Comparison of ENCODE assay signal across 17 cellular contexts in genomic region chr10:58696736-58697135, GRCh38.
DNase-seq lines count a peak whose midpoint lies in the region; FAIRE-seq and TF ChIP-seq lines count a peak whose summit lies in the region.
"Had no signal": no experiment of that assay in that cellular context is flagged by ENCODE, and none has a peak within 500 bp of the region (broad histone marks: within the 10 kb centered on the region; RNA-seq: fewer than 3 reads in every experiment).

No MANE protein-coding gene starts in this region.

- FAIRE-seq in H54 (lab: Jason Lieb, UNC): peak; percentile 55
- FAIRE-seq: D721Med had no signal

- TF ChIP-seq CTCF in astrocyte of the cerebellum (IDR thresholded peaks at IDR 0.05; ENCODE audit: low read depth, low read length, missing control alignments): no peak
- TF ChIP-seq CTCF in fibroblast of the aortic adventitia (IDR thresholded peaks at IDR 0.05; ENCODE audit: insufficient read depth, low read length): no peak

- DNase-seq in H54 (ENCODE audit: insufficient read length, low spot score): no peak
- DNase-seq in astrocyte of the cerebellum (ENCODE audit: low read depth): peak; percentile 77
- peak; percentile 53 for DNase-seq in fibroblast of the aortic adventitia (ENCODE audit: low read depth)
- peak; percentile 28 for DNase-seq in smooth muscle cell of the brain vasculature (ENCODE audit: low read depth, low spot score)
- no peak for DNase-seq in NK-92 treated with Interleukin-12 subunit alpha and Interleukin-12 subunit beta, amount 100 ng/mL, for 24 hours (lab: John Stamatoyannopoulos, UW)
- no peak for DNase-seq in NCI-H146 treated with DMSO at 0.1 percent for 48 hours (lab: John Stamatoyannopoulos, UW; ENCODE audit: unreplicated experiment)
- no peak for DNase-seq in ureter (ENCODE audit: low spot score)
- DNase-seq: BE2C; CD8-positive, alpha-beta T cell; DND-41; Karpas-422; NCI-H1436 treated with DMSO at 0.1 percent for 48 hours; NCI-H2081 treated with DMSO at 0.1 percent for 48 hours; NCI-H226; NCI-H526 treated with DMSO at 0.1 percent for 48 hours had no signal

- TF ChIP-seq POLR2A in H54 (IDR thresholded peaks at IDR 0.05; ENCODE audit: low read depth, low read length): no peak

- in situ Hi-C loops in astrocyte of the cerebellum (cut with HindIII; ENCODE audit: low sequenced_read_pairs): no loop called here

- H3K4me3 ChIP-seq in astrocyte of the cerebellum (ENCODE audit: low read depth, low read length) (no peak overlapping the region), fibroblast of the aortic adventitia (ENCODE audit: low read depth, low read length) (no peak overlapping the region)
- H3K4me3 ChIP-seq: SJSA1 had no signal

Comparison
In these comparisons a context has a peak if more than half of its experiments do, and no peak if none do; other contexts are left out.
1. DNase-seq: peak in astrocyte of the cerebellum (single experiment), fibroblast of the aortic adventitia (single experiment) and smooth muscle cell of the brain vasculature (single experiment); none in H54 (single experiment), NK-92 treated with Interleukin-12 subunit alpha and Interleukin-12 subunit beta, amount 100 ng/mL, for 24 hours (single experiment), NCI-H146 treated with DMSO at 0.1 percent for 48 hours (single experiment) and ureter (single experiment).